ENCODE assay signal across 10 cellular contexts in the genomic region with DNA sequence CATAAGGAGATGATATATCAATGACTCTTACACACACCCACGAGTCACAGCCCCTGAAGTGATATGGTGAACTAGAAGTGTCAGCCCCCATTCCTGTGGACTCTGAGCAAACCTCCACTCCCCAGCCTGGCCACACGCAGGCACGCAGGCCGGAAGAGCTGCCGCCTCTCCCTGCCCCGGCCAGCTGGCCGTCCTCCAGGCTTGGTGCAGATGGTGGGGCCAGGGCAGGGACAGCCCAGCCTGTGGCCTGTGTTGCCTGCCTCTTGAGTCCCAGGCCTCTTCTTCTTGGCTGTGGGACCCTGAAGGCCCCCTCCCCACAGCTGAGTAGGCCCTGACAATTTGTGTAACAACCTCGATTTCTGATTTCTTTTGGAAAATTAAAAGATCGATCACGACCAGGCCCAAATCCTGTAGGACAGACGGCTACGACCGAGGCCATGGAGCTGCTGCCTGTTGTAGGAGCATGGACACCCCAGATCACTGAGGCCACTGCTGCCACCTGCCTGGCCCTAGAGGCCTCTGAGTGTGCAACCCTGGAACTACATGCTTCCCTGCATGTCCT. TPM values are rescaled to one million over a fixed set of nuclear protein-coding genes. Genes with fewer than 3 reads are reported as not detected.
DNase-seq lines count a peak whose midpoint lies in the region; ATAC-seq, FAIRE-seq and TF ChIP-seq lines count a peak whose summit lies in the region.
"Had no signal": no experiment of that assay in that cellular context is flagged by ENCODE, and none has a peak within 500 bp of the region (broad histone marks: within the 10 kb centered on the region; RNA-seq: fewer than 3 reads in every experiment).

No MANE protein-coding gene starts in this region.

- no peak for ATAC-seq in esophagus mucosa
- ATAC-seq: GM12878 had no signal

- in situ Hi-C loops in mammary epithelial cell (cut with MboI; ENCODE audit: low sequenced_read_pairs in 2 of 2): no loop called here

- peaks cover 47% of the 10 kb centered on the region for H3K4me1 ChIP-seq in mammary epithelial cell (ENCODE audit: insufficient read depth, low read length)

- no peaks in the 10 kb centered on the region for H3K79me2 ChIP-seq in mammary epithelial cell (ENCODE audit: insufficient read depth, low read length)

- H2AFZ ChIP-seq in mammary epithelial cell (ENCODE audit: low read depth, low read length): peak overlapping the region; percentile 68

- TSS peak; percentile 40 for BruUV-seq in mammary epithelial cell (replicated peaks; lab: Mats Ljungman, UMichigan)

- no peaks in the 10 kb centered on the region for H4K20me1 ChIP-seq in mammary epithelial cell (ENCODE audit: insufficient read depth, low read length)

- WGBS in mammary epithelial cell (ENCODE audit: low coverage, missing lambda C conversion rate): 54% methylated on average over 9 of the region's 13 CpGs

- dilution Hi-C loops in mammary epithelial cell (cut with HindIII; ENCODE audit: low sequenced_read_pairs): no loop called here

- no peak for FAIRE-seq in GM12891 (lab: Jason Lieb, UNC)
- FAIRE-seq: GM12878 had no signal

- no peaks in the 10 kb centered on the region for H3K9me3 ChIP-seq in mammary epithelial cell (replicated peaks; ENCODE audit: insufficient read depth, low read length)

- H3K4me3 ChIP-seq in mammary epithelial cell (replicated peaks in 1 of 3; ENCODE audit: insufficient read depth in 1 of 3, low read depth in 2 of 3, low read length in 3 of 3): no peak overlapping the region
- H3K4me3 ChIP-seq in skeletal muscle cell (ENCODE audit: low read depth, low read length): no peak overlapping the region
- H3K4me3 ChIP-seq: GM12878 had no signal

- H3K9ac ChIP-seq in mammary epithelial cell (ENCODE audit: insufficient read depth, low read length): peak overlapping the region; percentile 43

- TF ChIP-seq POLR2A in GM12891 (IDR thresholded peaks at IDR 0.05; ENCODE audit: low read depth, low read length): no peak

- peak overlapping the region; percentile 82 for H3K27ac ChIP-seq in mammary epithelial cell (ENCODE audit: insufficient read depth, low read depth, low read length)

- intact Hi-C loops in mammary epithelial cell (cut with micrococcal nuclease): no loop called here

- CTCF ChIA-PET in mammary epithelial cell (lab: Charles Lee; ENCODE audit: low non-redundant PET): interaction anchor here (0.6 kb wide), 1 partner anchor 11 kb away, joined by 8 read pairs; no protein-coding TSS in a partner anchor

- H3K36me3 ChIP-seq in mammary epithelial cell (ENCODE audit: insufficient read depth, low read length): no peaks in the 10 kb centered on the region

- H3K27me3 ChIP-seq in mammary epithelial cell (ENCODE audit: insufficient read depth, low read length): no peaks in the 10 kb centered on the region

- DNase-seq in HPDE6-E6E7 (ENCODE audit: extremely low spot score) (peak; percentile 65), mammary epithelial cell (peak; percentile 82), iris pigment epithelial cell (ENCODE audit: low read depth) (peak; percentile 78), skeletal muscle cell (ENCODE audit: low read depth) (peak; percentile 45), HuH-7 (ENCODE audit: low spot score) (no peak), GM12891 (ENCODE audit: insufficient read length, low spot score) (no peak)
- DNase-seq in activated CD8-positive, alpha-beta memory T cell treated with anti-CD3 and anti-CD28 coated beads for 24 hours: no peak
- DNase-seq: KBM-7 had no signal

- H3K4me2 ChIP-seq in mammary epithelial cell (ENCODE audit: insufficient read depth, low read depth, low read length): peak overlapping the region; percentile 34

- peak in 1 of 2 donors; percentile 34 for TF ChIP-seq CTCF in mammary epithelial cell (conservative IDR thresholded peaks at IDR 0.05 in 1 of 2, IDR thresholded peaks at IDR 0.05 in 1 of 2; ENCODE audit: extremely low read depth in 1 of 2, insufficient read depth in 1 of 2, low read depth in 1 of 2, low read length in 2 of 2)

TF ChIP-seq in GM12891, 5 proteins besides CTCF, POLR2A, EP300 and RAD21:
- TF ChIP-seq PAX5 (IDR thresholded peaks at IDR 0.05; ENCODE audit: insufficient read depth, low read length, severe bottlenecking) (no peak), SPI1 (IDR thresholded peaks at IDR 0.05; ENCODE audit: low read depth, low read length) (no peak), POU2F2 (IDR thresholded peaks at IDR 0.05; ENCODE audit: low read depth, low read length) (no peak), POLR2AphosphoS5 (IDR thresholded peaks at IDR 0.05; ENCODE audit: low read depth, low read length) (no peak), TAF1 (IDR thresholded peaks at IDR 0.05; ENCODE audit: low read depth, low read length) (no peak)

RNA-seq across cellular contexts. Expression of a gene that starts 10.0 kb away (rescaled TPM):
- 100 to 1,000 TPM; 168 to 352 TPM for total RNA-seq in mammary epithelial cell
- 171 TPM for polyA plus RNA-seq in mammary epithelial cell
- polyA minus RNA-seq in mammary epithelial cell: 766 TPM
- 132 TPM for total RNA-seq in esophagus mucosa
- polyA plus RNA-seq in GM12891 (2012; ENCODE audit: low read depth, missing spikeins): 68.5 TPM

Comparison
In these comparisons a context has a peak if more than half of its experiments do, and no peak if none do; other contexts are left out.
1. DNase-seq: peak in HPDE6-E6E7 (single experiment), mammary epithelial cell (single experiment), iris pigment epithelial cell (single experiment) and skeletal muscle cell (single experiment); none in HuH-7 (single experiment), activated CD8-positive, alpha-beta memory T cell treated with anti-CD3 and anti-CD28 coated beads for 24 hours (single experiment) and GM12891 (single experiment).